ENCODE assay signal across 9 cellular contexts in the genomic region with DNA sequence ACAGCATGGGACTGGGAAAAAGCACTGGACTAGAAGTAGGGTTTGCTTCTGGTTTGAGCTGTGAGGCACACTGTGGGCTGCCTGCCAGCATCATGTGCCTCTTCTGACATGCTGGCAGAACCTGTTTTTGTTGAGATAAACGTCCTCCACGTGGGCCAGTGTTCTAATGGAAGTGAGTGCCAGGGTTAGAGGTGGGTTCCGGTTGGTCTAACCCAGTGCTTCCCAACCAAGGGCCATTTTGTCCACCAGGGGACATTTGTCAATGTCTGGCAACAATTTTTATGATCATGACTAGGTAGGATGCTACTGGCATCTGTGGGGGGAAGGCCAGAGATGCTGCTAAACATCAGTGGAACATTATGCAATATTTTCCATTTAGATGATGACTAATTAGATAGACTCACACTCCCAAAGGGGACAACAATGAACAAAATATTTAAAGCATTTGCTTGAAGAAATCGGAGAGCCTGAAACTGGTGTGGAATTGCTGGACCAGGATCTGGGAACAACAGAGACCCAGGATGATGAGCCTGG. TPM values are rescaled to one million over a fixed set of nuclear protein-coding genes. Genes with fewer than 3 reads are reported as not detected.
DNase-seq lines count a peak whose midpoint lies in the region; ATAC-seq and TF ChIP-seq lines count a peak whose summit lies in the region.
"Had no signal": no experiment of that assay in that cellular context is flagged by ENCODE, and none has a peak within 500 bp of the region (broad histone marks: within the 10 kb centered on the region; RNA-seq: fewer than 3 reads in every experiment).

No MANE protein-coding gene starts in this region.

- DNase-seq in AG09319 (ENCODE audit: extremely low read depth, low read depth) (peak; percentile 44), LHCN-M2 (ENCODE audit: low read depth) (peak; percentile 93), cardiac fibroblast (ENCODE audit: low read depth in 2 of 2) (peak; percentile 88 to 95), mesenteric fat pad (ENCODE audit: low spot score) (peak; percentile 65), pons (ENCODE audit: low spot score) (no peak)
- no peak for DNase-seq in activated CD8-positive, alpha-beta memory T cell treated with anti-CD3 and anti-CD28 coated beads, Interleukin-2, amount 50 U/mL, for 4 hours
- DNase-seq: activated B cell treated with CpG ODN at 0.5 μM for 24 hours had no signal

- no peak for ATAC-seq in GM18909 (IDR thresholded peaks at IDR 0.05; ENCODE audit: poor library complexity, unreplicated experiment)
- ATAC-seq in GM18498 (IDR thresholded peaks at IDR 0.05; ENCODE audit: unreplicated experiment), result no peak

- peak; percentile 16 for TF ChIP-seq CTCF in AG09319 (IDR thresholded peaks at IDR 0.05; ENCODE audit: low read depth, low read length)
- peak; percentile 28 for TF ChIP-seq CTCF in cardiac fibroblast (IDR thresholded peaks at IDR 0.05; ENCODE audit: low read depth, low read length)

- H3K4me3 ChIP-seq in cardiac fibroblast (replicated peaks in 1 of 2; ENCODE audit: low read depth in 2 of 2, low read length in 2 of 2), result no peak overlapping the region

RNA-seq across cellular contexts. Expression of gene APMAP, which starts 7.8 kb away (rescaled TPM):
- total RNA-seq in LHCN-M2 (2014; rRNA removed) (126 and 127 TPM in 2 replicates), mesenteric fat pad (166 TPM)
- polyA plus RNA-seq in LHCN-M2 (2012), result 90.6 TPM

RNA-seq across cellular contexts. Expression of gene CST7, which starts 51.3 kb away (rescaled TPM):
- total RNA-seq in LHCN-M2 (2014; rRNA removed), result not detected in 2 replicates
- not detected for polyA plus RNA-seq in LHCN-M2 (2012)
- total RNA-seq in mesenteric fat pad, result 11.5 TPM

RNA-seq across cellular contexts. Expression of gene ACSS1, which starts 57.6 kb away (rescaled TPM):
- 0.58 and 0.75 TPM in 2 replicates for total RNA-seq in LHCN-M2 (2014; rRNA removed)
- polyA plus RNA-seq in LHCN-M2 (2012), result 0.52 TPM
- total RNA-seq in mesenteric fat pad, result 14.3 TPM

Comparison
In these comparisons a context has a peak if more than half of its experiments do, and no peak if none do; other contexts are left out.
1. DNase-seq: peak in AG09319 (single experiment), LHCN-M2 (single experiment), cardiac fibroblast (2 of 2) and mesenteric fat pad (single experiment); none in pons (single experiment) and activated CD8-positive, alpha-beta memory T cell treated with anti-CD3 and anti-CD28 coated beads, Interleukin-2, amount 50 U/mL, for 4 hours (single experiment).
2. RNA of gene CST7, which starts 51.3 kb away (total RNA-seq): 11.5 TPM in mesenteric fat pad (single experiment); not detected in LHCN-M2; every median in the first group is over 10 times any median in the second.